12 cellular contexts compared by ENCODE assay signal in the genomic region with DNA sequence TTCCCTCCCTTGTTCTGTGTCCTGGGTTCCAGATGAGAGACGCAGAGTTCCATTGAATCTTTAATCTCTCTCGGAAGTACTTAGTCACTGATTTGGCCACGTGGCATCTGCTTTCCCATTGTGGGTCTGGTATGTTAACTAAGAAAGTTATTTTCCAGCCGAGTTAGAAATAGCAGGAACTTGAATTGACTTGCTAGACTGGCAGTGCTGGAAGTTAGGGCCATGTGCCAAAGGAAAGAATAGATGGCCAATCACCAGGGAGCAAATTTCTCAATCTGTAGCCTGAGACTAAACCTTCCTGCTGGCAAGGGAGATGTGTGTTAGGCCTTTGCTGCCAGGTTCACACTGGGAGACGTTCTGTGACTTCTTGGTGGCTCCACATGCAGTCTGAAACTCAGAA. TPM values are rescaled to one million over a fixed set of nuclear protein-coding genes. Genes with fewer than 3 reads are reported as not detected.
DNase-seq lines count a peak whose midpoint lies in the region; ATAC-seq and TF ChIP-seq lines count a peak whose summit lies in the region.
"Had no signal": no experiment of that assay in that cellular context is flagged by ENCODE, and none has a peak within 500 bp of the region (broad histone marks: within the 10 kb centered on the region; RNA-seq: fewer than 3 reads in every experiment).

No MANE protein-coding gene starts in this region.

- peak overlapping the region; percentile 83 for H3K27ac ChIP-seq in psoas muscle
- H3K27ac ChIP-seq: KMS-11 had no signal

- peaks cover 66% of the 10 kb centered on the region for H3K36me3 Mint-ChIP-seq in brain
- H3K36me3 Mint-ChIP-seq in mesothelial cell of epicardium = peaks cover 35% of the 10 kb centered on the region

- intact Hi-C loops in Right ventricle myocardium superior (cut with DNase I) = no loop called here
- intact Hi-C loops in psoas muscle (cut with DNase I) = loop anchor here in 1 of 2 donors (10.0 kb wide), 1 partner anchor 69 kb away; no protein-coding TSS in a partner anchor

- H3K36me3 ChIP-seq in psoas muscle (ENCODE audit: insufficient read depth in 1 of 2, low read depth in 1 of 2) = peaks cover 2 to 33% of the 10 kb centered on the region in 2 donors

- H3K4me3 Mint-ChIP-seq in brain = no peak overlapping the region
- no peak overlapping the region for H3K4me3 Mint-ChIP-seq in mesothelial cell of epicardium
- H3K4me3 Mint-ChIP-seq: activated naive CD4-positive, alpha-beta T cell treated with anti-CD3 and anti-CD28 coated beads, Interleukin-2, amount 10 ng/mL, durations not matched to agents 7 days and 5 days; CD8-positive, alpha-beta T cell had no signal

- ATAC-seq in Right ventricle myocardium superior (ENCODE audit: poor library complexity) (peak; percentile 91), psoas muscle (peak; percentile 89 to 96 (median 90)), GM19324 (IDR thresholded peaks at IDR 0.05; ENCODE audit: low FRiP score, unreplicated experiment) (no peak)
- ATAC-seq: CD8-positive, alpha-beta T cell had no signal

- H3K4me1 Mint-ChIP-seq in brain (peaks cover 6% of the 10 kb centered on the region), mesothelial cell of epicardium (peaks cover 2% of the 10 kb centered on the region)

- H3K4me1 ChIP-seq in psoas muscle = peaks cover 26% of the 10 kb centered on the region

- 8 to 14% (median 12%) methylated on average over 5 of the region's 5 CpGs for WGBS in psoas muscle, 3 donors

- H3K27me3 Mint-ChIP-seq in brain (no peaks in the 10 kb centered on the region), mesothelial cell of epicardium (ENCODE audit: low read depth) (no peaks in the 10 kb centered on the region)
- H3K27me3 Mint-ChIP-seq: activated naive CD4-positive, alpha-beta T cell treated with anti-CD3 and anti-CD28 coated beads, Interleukin-2, amount 10 ng/mL, durations not matched to agents 7 days and 5 days had no signal

- H3K27ac Mint-ChIP-seq in brain (peak overlapping the region in 4 of 5 experiments; percentile 37 to 93 (median 75)), mesothelial cell of epicardium (no peak overlapping the region)
- H3K27ac Mint-ChIP-seq: activated naive CD4-positive, alpha-beta T cell treated with anti-CD3 and anti-CD28 coated beads, Interleukin-2, amount 10 ng/mL, durations not matched to agents 7 days and 5 days; CD8-positive, alpha-beta T cell had no signal

- H3K9me3 ChIP-seq in psoas muscle = no peaks in the 10 kb centered on the region

- TF ChIP-seq CTCF in AG10803 (conservative IDR thresholded peaks at IDR 0.05; ENCODE audit: low read length) (no peak), brain (conservative IDR thresholded peaks at IDR 0.05) (no peak), psoas muscle (IDR thresholded peaks at IDR 0.05) (no peak), mesothelial cell of epicardium (IDR thresholded peaks at IDR 0.05; ENCODE audit: unreplicated experiment) (no peak)

- H3K9me3 Mint-ChIP-seq in brain = no peaks in the 10 kb centered on the region
- H3K9me3 Mint-ChIP-seq in mesothelial cell of epicardium = no peaks in the 10 kb centered on the region
- H3K9me3 Mint-ChIP-seq: activated naive CD4-positive, alpha-beta T cell treated with anti-CD3 and anti-CD28 coated beads, Interleukin-2, amount 10 ng/mL, durations not matched to agents 7 days and 5 days; CD8-positive, alpha-beta T cell had no signal

- no peaks in the 10 kb centered on the region for H3K27me3 ChIP-seq in psoas muscle (ENCODE audit: insufficient read depth in 3 of 3, low read length in 2 of 3)

- no peak overlapping the region for H3K4me3 ChIP-seq in AG10803 (ENCODE audit: low read length)
- H3K4me3 ChIP-seq in psoas muscle = peak overlapping the region; percentile 46

- DNase-seq in AG10803 (ENCODE audit: low read depth) (peak; percentile 88), Right ventricle myocardium superior (peak; percentile 49), psoas muscle (peak; percentile 42 to 73), mesothelial cell of epicardium (ENCODE audit: low spot score in 2 of 2, unreplicated experiment in 2 of 2) (no peak), HT-29 (ENCODE audit: low spot score) (no peak), NCI-H128 (lab: John Stamatoyannopoulos, UW; ENCODE audit: unreplicated experiment) (no peak)
- DNase-seq: activated naive CD4-positive, alpha-beta T cell treated with anti-CD3 and anti-CD28 coated beads, Interleukin-2, amount 10 ng/mL, durations not matched to agents 7 days and 5 days; CD8-positive, alpha-beta T cell; stimulated activated CD4-positive, alpha-beta T cell treated with anti-CD3 and anti-CD28 coated beads, Interleukin-15, amount 100 ng/mL, for 24 hours had no signal

RNA-seq across cellular contexts. Expression of gene SLFNL1, which starts 24.2 kb away (rescaled TPM):
- 0.27 TPM for polyA plus RNA-seq in brain (ENCODE audit: insufficient read depth, low read depth, low replicate concordance)
- 0.22 TPM for total RNA-seq in Right ventricle myocardium superior
- under 1 TPM; 0.15 to 0.23 (median 0.17) TPM for total RNA-seq in psoas muscle
- polyA plus RNA-seq in psoas muscle = under 1 TPM; 0.13 to 0.58 (median 0.17) TPM
- 1.2 to 1.4 TPM (median 1.3 TPM) in 3 replicates for total RNA-seq in mesothelial cell of epicardium
- 0.23 TPM in 2 replicates for total RNA-seq in HT-29 (2014; rRNA removed; shearing (Covaris generic))

Comparison
In these comparisons a context has a peak if more than half of its experiments do, and no peak if none do; other contexts are left out.
1. DNase-seq: peak in AG10803 (single experiment), Right ventricle myocardium superior (single experiment) and psoas muscle (2 of 2); none in mesothelial cell of epicardium (0 of 2), HT-29 (single experiment) and NCI-H128 (single experiment).